In genomic region chr2:217994776-217995274, GRCh38 we compare ENCODE assay signal across 11 cellular contexts. TPM values are rescaled to one million over a fixed set of nuclear protein-coding genes. Genes with fewer than 3 reads are reported as not detected.
A peak's percentile ranks its signal among the peaks of the same experiment; 100 is the strongest.
DNase-seq lines count a peak whose midpoint lies in the region; ATAC-seq, FAIRE-seq and TF ChIP-seq lines count a peak whose summit lies in the region.
"Had no signal": no experiment of that assay in that cellular context is flagged by ENCODE, and none has a peak within 500 bp of the region (broad histone marks: within the 10 kb centered on the region; RNA-seq: fewer than 3 reads in every experiment).

No MANE protein-coding gene starts in this region.

- H3K9me3 ChIP-seq in HepG2 (ENCODE audit: low read length): no peaks in the 10 kb centered on the region
- H3K9me3 ChIP-seq in CD8-positive, alpha-beta memory T cell (ENCODE audit: low read length): no peaks in the 10 kb centered on the region

- no peak overlapping the region; the same call in 1 of the 2 replicates for H3K27ac Mint-ChIP-seq in WTC11
- H3K27ac Mint-ChIP-seq in CD8-positive, alpha-beta memory T cell: no peak overlapping the region
- H3K27ac Mint-ChIP-seq: T-helper 17 cell had no signal

- TF ChIP-seq EP300 in HepG2 (IDR thresholded peaks at IDR 0.05; ENCODE audit: low read depth in 2 of 2, low read length in 2 of 2): no peak
- TF ChIP-seq EP300 in HepG2 (CRISPR knock-in tag; IDR thresholded peaks at IDR 0.05; ENCODE audit: borderline replicate concordance): no peak

- H3K27ac ChIP-seq in HepG2 (ENCODE audit: extremely low read length, insufficient read depth, low read length): no peak overlapping the region
- no peak overlapping the region for H3K27ac ChIP-seq in CD8-positive, alpha-beta memory T cell (ENCODE audit: low read depth, low read length)

- no peak for TF ChIP-seq POLR2A in HepG2 (IDR thresholded peaks at IDR 0.05; ENCODE audit: insufficient read depth in 1 of 2, low read depth in 2 of 2, low read length in 2 of 2)

- H3K27me3 Mint-ChIP-seq in WTC11 (ENCODE audit: low read depth): peaks cover 4% of the 10 kb centered on the region; the same call in 1 of the 2 replicates
- H3K27me3 Mint-ChIP-seq in CD8-positive, alpha-beta memory T cell: peaks cover 10 to 42% of the 10 kb centered on the region in 2 donors

- peaks cover 14% of the 10 kb centered on the region for H3K4me1 Mint-ChIP-seq in WTC11
- no peaks in the 10 kb centered on the region for H3K4me1 Mint-ChIP-seq in CD8-positive, alpha-beta memory T cell
- H3K4me1 Mint-ChIP-seq: central memory CD8-positive, alpha-beta T cell had no signal

- CTCF ChIA-PET in HepG2 (lab: Yijun Ruan, JAX; ENCODE audit: low intra/inter-chr PET ratio, low total read pairs): no interaction called here
- CTCF ChIA-PET in WTC11 (lab: Charles Lee): interaction anchor here (0.7 to 4.9 kb wide), 32 partner anchors 11 to 377 kb away, joined by 3 to 158 read pairs (median 6); partner anchors contain the start of gene TNS1
- CTCF ChIA-PET in CD8-positive, alpha-beta memory T cell (lab: Charles Lee): interaction anchor here (1.3 to 2.1 kb wide), 3 partner anchors 11 to 209 kb away, joined by 4 to 10 read pairs (median 4); no protein-coding TSS in a partner anchor

- no peaks in the 10 kb centered on the region for H3K36me3 ChIP-seq in HepG2 (replicated peaks in 1 of 2; ENCODE audit: control insufficient read depth in 1 of 2, insufficient read depth in 2 of 2, low read length in 2 of 2)
- no peaks in the 10 kb centered on the region for H3K36me3 ChIP-seq in CD8-positive, alpha-beta memory T cell (ENCODE audit: insufficient read depth, low read length)

- DNase-seq in HTR-8/SVneo (ENCODE audit: insufficient read length, low spot score) (peak; percentile 62), cardiac fibroblast (ENCODE audit: low read depth in 2 of 2) (peak; percentile 66 to 81), HepG2 (ENCODE audit: low spot score) (no peak), urothelium cell line (ENCODE audit: low spot score) (peak; percentile 69), WTC11 (ENCODE audit: low spot score) (no peak)
- no peak for DNase-seq in CD8-positive, alpha-beta memory T cell
- DNase-seq: Karpas-422, NCI-H510A treated with DMSO at 0.1 percent for 48 hours, T-helper 17 cell had no signal

- no peaks in the 10 kb centered on the region for H3K36me3 Mint-ChIP-seq in WTC11
- H3K36me3 Mint-ChIP-seq in CD8-positive, alpha-beta memory T cell: no peaks in the 10 kb centered on the region

- H3K4me3 Mint-ChIP-seq in WTC11: no peak overlapping the region
- H3K4me3 Mint-ChIP-seq in CD8-positive, alpha-beta memory T cell: no peak overlapping the region
- H3K4me3 Mint-ChIP-seq: central memory CD8-positive, alpha-beta T cell; T-helper 17 cell had no signal

- TF ChIP-seq RAD21 in HepG2 (CRISPR knock-in tag; IDR thresholded peaks at IDR 0.05): no peak

- H3K79me2 ChIP-seq in HepG2 (ENCODE audit: insufficient read depth, low read length): no peaks in the 10 kb centered on the region

- no peaks in the 10 kb centered on the region for H4K20me1 ChIP-seq in HepG2 (ENCODE audit: insufficient read depth, low read length)

- H3K4me1 ChIP-seq in HepG2 (ENCODE audit: insufficient read depth, low read length): peaks cover 15% of the 10 kb centered on the region
- H3K4me1 ChIP-seq in CD8-positive, alpha-beta memory T cell (ENCODE audit: insufficient read depth, low read length): no peaks in the 10 kb centered on the region

- POLR2A ChIA-PET in HepG2 (lab: Yijun Ruan, JAX) (interaction anchor here (1.4 kb wide), 1 partner anchor 209 kb away, joined by 6 read pairs; no protein-coding TSS in a partner anchor), WTC11 (lab: Charles Lee) (no interaction called here)
- POLR2A ChIA-PET in CD8-positive, alpha-beta memory T cell (lab: Charles Lee): no interaction called here

- FAIRE-seq in HTR-8/SVneo (lab: Jason Lieb, UNC): peak; percentile 79
- FAIRE-seq in HepG2 (lab: Jason Lieb, UNC): no peak
- FAIRE-seq in urothelium cell line (lab: Jason Lieb, UNC): no peak

- H3K4me3 ChIP-seq in cardiac fibroblast (replicated peaks in 1 of 2; ENCODE audit: low read depth in 2 of 2, low read length in 2 of 2): no peak overlapping the region
- H3K4me3 ChIP-seq in HepG2 (replicated peaks in 1 of 3; ENCODE audit: insufficient read depth in 1 of 3, low read depth in 2 of 3, low read length in 3 of 3): no peak overlapping the region
- H3K4me3 ChIP-seq in CD8-positive, alpha-beta memory T cell (ENCODE audit: low read length): no peak overlapping the region

- TF ChIP-seq CTCF in cardiac fibroblast (IDR thresholded peaks at IDR 0.05; ENCODE audit: low read depth, low read length): no peak
- TF ChIP-seq CTCF in HepG2 (CRISPR knock-in tag; IDR thresholded peaks at IDR 0.05): no peak
- no peak for TF ChIP-seq CTCF in WTC11 (IDR thresholded peaks at IDR 0.05)

- in situ Hi-C loops in HepG2 (cut with HindIII; ENCODE audit: extremely low pct_ligation_motif_present, low pct_unique_long_range_greater_than_20kb): loop anchor here (5.0 kb wide), 2 partner anchors 108 to 203 kb away; no protein-coding TSS in a partner anchor

- H3K9ac ChIP-seq in HepG2 (ENCODE audit: insufficient read depth, low read depth, low read length): no peak overlapping the region

- intact Hi-C loops in HepG2 (cut with micrococcal nuclease; ENCODE audit: unreplicated experiment): loop anchor here (1.0 kb wide), 1 partner anchor 210 kb away; no protein-coding TSS in a partner anchor

- peak; percentile 4; the same call in 1 of the 3 replicates for ATAC-seq in HepG2
- no peak for ATAC-seq in HG03378 (IDR thresholded peaks at IDR 0.05; ENCODE audit: unreplicated experiment)
- ATAC-seq in WTC11: no peak
- ATAC-seq: T-helper 17 cell had no signal

- H3K9me3 Mint-ChIP-seq in WTC11: no peaks in the 10 kb centered on the region
- no peaks in the 10 kb centered on the region for H3K9me3 Mint-ChIP-seq in CD8-positive, alpha-beta memory T cell
- H3K9me3 Mint-ChIP-seq: central memory CD8-positive, alpha-beta T cell had no signal

- 47% methylated on average over 4 of the region's 4 CpGs for WGBS in HepG2 (ENCODE audit: low lambda C conversion rate)

- no peak overlapping the region for H2AFZ ChIP-seq in HepG2 (ENCODE audit: low read length)

- H3K27me3 ChIP-seq in HepG2 (ENCODE audit: control insufficient read depth in 1 of 2, insufficient read depth in 2 of 2, low read length in 2 of 2): peaks cover 9 to 54% of the 10 kb centered on the region in 2 experiments; a peak in 4 of 5 replicates
- no peaks in the 10 kb centered on the region for H3K27me3 ChIP-seq in CD8-positive, alpha-beta memory T cell (ENCODE audit: insufficient read depth, low read length, poor library complexity, severe bottlenecking)

- no peak overlapping the region for H3K4me2 ChIP-seq in HepG2 (ENCODE audit: low read depth, low read length)

- no TSS peak for BruUV-seq in HepG2 (replicated peaks; lab: Mats Ljungman, UMichigan)

TF ChIP-seq in HepG2, 621 proteins besides CTCF, POLR2A, EP300 and RAD21 (continues in another document):
- TF ChIP-seq ZNF773 (CRISPR knock-in tag; IDR thresholded peaks at IDR 0.05; ENCODE audit: borderline replicate concordance) (no peak), RBM22 (optimal IDR thresholded peaks at IDR 0.05; ENCODE audit: low read length) (no peak)

TF ChIP-seq in WTC11, 78 proteins besides CTCF, POLR2A, EP300 and RAD21:
- TF ChIP-seq GABPB1 (CRISPR knock-in tag; IDR thresholded peaks at IDR 0.05): no peak
TF ChIP-seq in WTC11: peak in this region for 0.

RNA-seq across cellular contexts. Expression of gene TNS1, which starts 8.0 kb away (rescaled TPM):
- 1.9 TPM in 2 replicates for total RNA-seq in HepG2 (2016; rRNA removed; fragmentation: Illumina TruSeq; extraction: Trizol)
- total RNA-seq in HepG2 (2016; cell fraction: cytosol; rRNA removed; fragmentation: Illumina TruSeq; extraction: Trizol; ENCODE audit: low read depth): 0.51 and 0.71 TPM in 2 replicates
- 1.1 and 1.7 TPM in 2 replicates for total RNA-seq in HepG2 (2016; cell fraction: insoluble cytoplasmic fraction; rRNA removed; fragmentation: Illumina TruSeq; extraction: Trizol)
- total RNA-seq in HepG2 (2016; cell fraction: membrane; rRNA removed; fragmentation: Illumina TruSeq; extraction: Trizol): 1.9 and 2.2 TPM in 2 replicates
- 3.7 and 4.7 TPM in 2 replicates for total RNA-seq in HepG2 (2016; cell fraction: nucleus; rRNA removed; fragmentation: Illumina TruSeq; extraction: Trizol)
- 118 and 127 TPM in 2 replicates for polyA plus RNA-seq in HepG2 (2011; rRNA removed)
- polyA plus RNA-seq in HepG2 (2011; cell fraction: cytosol; rRNA removed): 72.1 and 78.8 TPM in 2 replicates
- polyA plus RNA-seq in HepG2 (2011; cell fraction: nucleus; rRNA removed): 302 and 373 TPM in 2 replicates
- 63.6 and 87.8 TPM in 2 replicates for polyA plus RNA-seq in HepG2 (2012)
- polyA plus RNA-seq in HepG2 (2016; cell fraction: cytosol; fragmentation: Illumina TruSeq; extraction: Trizol; ENCODE audit: low read depth): 0.35 and 0.62 TPM in 2 replicates
- polyA plus RNA-seq in HepG2 (2016; cell fraction: insoluble cytoplasmic fraction; fragmentation: Illumina TruSeq; extraction: Trizol; ENCODE audit: low read depth): 1.3 and 1.7 TPM in 2 replicates
- polyA plus RNA-seq in HepG2 (2016; cell fraction: membrane; fragmentation: Illumina TruSeq; extraction: Trizol; ENCODE audit: low read depth): 0.73 and 0.90 TPM in 2 replicates
- polyA plus RNA-seq in HepG2 (2016; cell fraction: nucleus; fragmentation: Illumina TruSeq; extraction: Trizol; ENCODE audit: insufficient read depth, low read depth): 1.9 and 2.0 TPM in 2 replicates
- 3.6 and 445 TPM in 2 replicates for polyA minus RNA-seq in HepG2 (2011; rRNA and poly(A)+ RNA removed; ENCODE audit: low replicate concordance)
- polyA minus RNA-seq in HepG2 (2011; cell fraction: cytosol; rRNA and poly(A)+ RNA removed): 116 and 155 TPM in 2 replicates
- polyA minus RNA-seq in HepG2 (2011; cell fraction: nucleus; rRNA and poly(A)+ RNA removed): 504 and 544 TPM in 2 replicates
- 4.2 to 5.4 TPM (median 4.5 TPM) in 3 replicates for total RNA-seq in WTC11 (2021)
- total RNA-seq in CD8-positive, alpha-beta memory T cell: 1 to 10 TPM; 1.1 to 1.8 TPM
- not detected for polyA plus RNA-seq in CD8-positive, alpha-beta memory T cell

Comparison
In these comparisons a context has a peak if more than half of its experiments do, and no peak if none do; other contexts are left out.
1. DNase-seq: peak in HTR-8/SVneo (single experiment), cardiac fibroblast (2 of 2) and urothelium cell line (single experiment); none in HepG2 (single experiment), WTC11 (single experiment) and CD8-positive, alpha-beta memory T cell (0 of 5).